Comparison of ENCODE assay signal across 16 cellular contexts in the genomic region with DNA sequence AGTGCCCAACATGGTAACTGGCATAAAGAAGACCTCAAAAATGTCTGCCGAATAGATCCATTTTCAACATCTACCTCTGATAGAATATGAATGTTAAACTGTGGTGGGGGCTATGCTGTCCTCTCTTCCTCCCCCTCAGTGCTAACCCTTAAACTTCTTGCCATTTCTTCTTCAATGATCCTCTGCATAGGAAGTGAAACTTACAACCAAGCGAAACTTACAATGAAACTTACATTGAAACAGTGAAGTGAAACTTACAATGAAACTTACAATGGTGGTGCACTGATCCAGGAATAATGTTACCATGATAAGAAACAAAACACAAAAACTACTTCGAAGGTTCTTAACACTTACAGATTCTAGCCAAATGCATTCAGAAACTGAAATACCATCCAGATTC. TPM values are rescaled to one million over a fixed set of nuclear protein-coding genes. Genes with fewer than 3 reads are reported as not detected.
A peak's percentile ranks its signal among the peaks of the same experiment; 100 is the strongest.
DNase-seq lines count a peak whose midpoint lies in the region; ATAC-seq and TF ChIP-seq lines count a peak whose summit lies in the region.
"Had no signal": no experiment of that assay in that cellular context is flagged by ENCODE, and none has a peak within 500 bp of the region (broad histone marks: within the 10 kb centered on the region; RNA-seq: fewer than 3 reads in every experiment).

No MANE protein-coding gene starts in this region.

- ATAC-seq in HG02870 (IDR thresholded peaks at IDR 0.05; ENCODE audit: unreplicated experiment) = peak; percentile 42
- ATAC-seq: A549; naive thymus-derived CD4-positive, alpha-beta T cell had no signal

- peak overlapping the region in 1 of 8 donors; percentile 13 for H3K4me3 ChIP-seq in spleen
- no peak overlapping the region for H3K4me3 ChIP-seq in trophoblast cell (ENCODE audit: low read depth, low read length)
- H3K4me3 ChIP-seq: A549, Peyer's patch, smooth muscle cell had no signal

- H2AK5ac ChIP-seq in trophoblast cell (ENCODE audit: low read length) = no peak overlapping the region

- H3K27ac Mint-ChIP-seq in activated CD4-positive, alpha-beta T cell treated with anti-CD3 and anti-CD28 coated beads, Interleukin-2, amount 10 ng/mL, durations not matched to agents 7 days and 5 days = peak overlapping the region; percentile 81
- H3K27ac Mint-ChIP-seq: HFFc6 had no signal

- H4K12ac ChIP-seq in trophoblast cell (ENCODE audit: low read depth, low read length) = no peak overlapping the region

- H3K18ac ChIP-seq in trophoblast cell (ENCODE audit: low read length) = no peak overlapping the region

- H2BK5ac ChIP-seq in trophoblast cell (ENCODE audit: low read depth, low read length, poor library complexity) = no peak overlapping the region

- H3K4me3 Mint-ChIP-seq in activated CD4-positive, alpha-beta T cell treated with anti-CD3 and anti-CD28 coated beads, Interleukin-2, amount 10 ng/mL, durations not matched to agents 7 days and 5 days = no peak overlapping the region
- H3K4me3 Mint-ChIP-seq: HFFc6 had no signal

- no peak for DNase-seq in activated CD4-positive, alpha-beta T cell treated with anti-CD3 and anti-CD28 coated beads, Interleukin-2, amount 10 ng/mL, durations not matched to agents 7 days and 5 days
- DNase-seq in activated CD4-positive, alpha-beta T cell treated with anti-CD3 and anti-CD28 coated beads for 1 hour = no peak
- DNase-seq in RPMI8226 (peak; percentile 63), spleen (no peak), H4 (ENCODE audit: low spot score) (no peak), NCI-H1105 (lab: John Stamatoyannopoulos, UW) (no peak), trophoblast cell (no peak)
- DNase-seq: activated gamma-delta T cell; HFFc6; naive thymus-derived CD4-positive, alpha-beta T cell; NCI-H1694 treated with DMSO at 0.1 percent for 48 hours had no signal

- H3K79me1 ChIP-seq in trophoblast cell (ENCODE audit: low read length) = peaks cover 4% of the 10 kb centered on the region

- peak overlapping the region in 5 of 8 donors; percentile 39 to 76 (median 61) for H3K27ac ChIP-seq in spleen
- no peak overlapping the region for H3K27ac ChIP-seq in trophoblast cell (ENCODE audit: low read depth, low read length)
- H3K27ac ChIP-seq: A549 had no signal

- peaks cover 16 to 65% (median 53%) of the 10 kb centered on the region in 6 donors for H3K4me1 ChIP-seq in spleen
- H3K4me1 ChIP-seq in trophoblast cell (ENCODE audit: control insufficient read depth in 1 of 2, insufficient read depth in 2 of 2, low read length in 2 of 2) = peaks cover 5% of the 10 kb centered on the region in 2 experiments

- H2BK12ac ChIP-seq in trophoblast cell (ENCODE audit: low read length) = no peak overlapping the region

- H2AFZ ChIP-seq in trophoblast cell (ENCODE audit: insufficient read depth, low read length, poor library complexity) = no peak overlapping the region

- no peak overlapping the region for H3K14ac ChIP-seq in trophoblast cell (ENCODE audit: low read length)

- H3K23ac ChIP-seq in trophoblast cell (ENCODE audit: low read length) = no peak overlapping the region

- H3K27me3 ChIP-seq in spleen (replicated peaks in 1 of 7) (no peaks in the 10 kb centered on the region), trophoblast cell (ENCODE audit: insufficient read depth, low read length) (no peaks in the 10 kb centered on the region)
- H3K27me3 ChIP-seq: Peyer's patch had no signal

- H3K27me3 Mint-ChIP-seq in activated CD4-positive, alpha-beta T cell treated with anti-CD3 and anti-CD28 coated beads, Interleukin-2, amount 10 ng/mL, durations not matched to agents 7 days and 5 days = no peaks in the 10 kb centered on the region

- POLR2A ChIA-PET in activated CD4-positive, alpha-beta T cell treated with anti-CD3 and anti-CD28 coated beads, Interleukin-2, amount 10 ng/mL, durations not matched to agents 7 days and 5 days (lab: Charles Lee) = no interaction called here

- no peak overlapping the region for H4K8ac ChIP-seq in trophoblast cell (ENCODE audit: low read depth, low read length)

- H3K9me3 ChIP-seq in spleen (no peaks in the 10 kb centered on the region), trophoblast cell (ENCODE audit: insufficient read depth, low read depth, low read length) (no peaks in the 10 kb centered on the region)
- H3K9me3 ChIP-seq: A549, Peyer's patch had no signal

- H3K4me1 Mint-ChIP-seq in activated CD4-positive, alpha-beta T cell treated with anti-CD3 and anti-CD28 coated beads, Interleukin-2, amount 10 ng/mL, durations not matched to agents 7 days and 5 days = peaks cover 43% of the 10 kb centered on the region

- no peak overlapping the region for H3K4me2 ChIP-seq in trophoblast cell (ENCODE audit: low read length)
- H3K4me2 ChIP-seq: A549, smooth muscle cell had no signal

- TF ChIP-seq POLR2A in spleen (IDR thresholded peaks at IDR 0.05) = no peak

- no peaks in the 10 kb centered on the region for H3K9me3 Mint-ChIP-seq in activated CD4-positive, alpha-beta T cell treated with anti-CD3 and anti-CD28 coated beads, Interleukin-2, amount 10 ng/mL, durations not matched to agents 7 days and 5 days
- H3K9me3 Mint-ChIP-seq: HFFc6 had no signal

- H4K91ac ChIP-seq in trophoblast cell (ENCODE audit: low read depth, low read length) = no peak overlapping the region

- peaks cover 4 to 74% (median 56%) of the 10 kb centered on the region in 6 donors for H3K36me3 ChIP-seq in spleen
- peaks cover 23 to 33% of the 10 kb centered on the region in 2 experiments for H3K36me3 ChIP-seq in trophoblast cell (ENCODE audit: control insufficient read depth in 1 of 2, insufficient read depth in 2 of 2, low read length in 2 of 2)

- 51 to 76% (median 62%) methylated on average over 3 of the region's 3 CpGs for WGBS in spleen, 5 donors
- WGBS in trophoblast cell (ENCODE audit: extremely low coverage, insufficient coverage, insufficient read length) = no CpG with 5 or more reads among the region's 3 CpGs

- no peak overlapping the region for H3K9ac ChIP-seq in trophoblast cell (ENCODE audit: low read length)

- peaks cover 11% of the 10 kb centered on the region for H3K79me2 ChIP-seq in trophoblast cell (ENCODE audit: control insufficient read depth, insufficient read depth, low read length, poor library complexity)

- no peak for TF ChIP-seq CTCF in spleen (IDR thresholded peaks at IDR 0.05 in 8 of 11, conservative IDR thresholded peaks at IDR 0.05 in 3 of 11)

- no peak overlapping the region for H3K4ac ChIP-seq in trophoblast cell (ENCODE audit: low read depth, low read length)

- peaks cover 44% of the 10 kb centered on the region for H3K36me3 Mint-ChIP-seq in activated CD4-positive, alpha-beta T cell treated with anti-CD3 and anti-CD28 coated beads, Interleukin-2, amount 10 ng/mL, durations not matched to agents 7 days and 5 days (ENCODE audit: low read depth)

- H2BK120ac ChIP-seq in trophoblast cell (ENCODE audit: insufficient read depth, low read length, poor library complexity) = no peak overlapping the region

- intact Hi-C loops in spleen (cut with DNase I; ENCODE audit: low total_unique reads) = no loop called here

- CTCF ChIA-PET in activated CD4-positive, alpha-beta T cell treated with anti-CD3 and anti-CD28 coated beads, Interleukin-2, amount 10 ng/mL, durations not matched to agents 7 days and 5 days (lab: Charles Lee) = no interaction called here

RNA-seq across cellular contexts. Expression of gene RTCB, which starts 4.7 kb away (rescaled TPM):
- total RNA-seq in activated CD4-positive, alpha-beta T cell treated with anti-CD3 and anti-CD28 coated beads, Interleukin-2, amount 10 ng/mL, durations not matched to agents 7 days and 5 days = 10 to 100 TPM; 49.1 to 58.5 TPM
- total RNA-seq in spleen = 10 to 100 TPM; 58.5 to 75.9 (median 62.4) TPM
- 10 to 100 TPM; 33.8 to 54.2 (median 35.0) TPM for polyA plus RNA-seq in spleen
- 93.7 and 110 TPM in 2 replicates for total RNA-seq in H4 (2014; rRNA removed; shearing (Covaris generic))
- 65.3 and 65.9 TPM in 2 replicates for polyA plus RNA-seq in trophoblast cell (2013)

RNA-seq across cellular contexts. Expression of gene RFPL3, which starts 49.7 kb away (rescaled TPM):
- not detected for total RNA-seq in activated CD4-positive, alpha-beta T cell treated with anti-CD3 and anti-CD28 coated beads, Interleukin-2, amount 10 ng/mL, durations not matched to agents 7 days and 5 days
- not detected for total RNA-seq in spleen
- under 1 TPM in 1 of 3 donors, not detected in 2; 0.06 TPM for polyA plus RNA-seq in spleen
- not detected in 2 replicates for total RNA-seq in H4 (2014; rRNA removed; shearing (Covaris generic))
- polyA plus RNA-seq in trophoblast cell (2013) = not detected in 2 replicates
- total RNA-seq: HFFc6; HT1080; naive thymus-derived CD4-positive, alpha-beta T cell; Peyer's patch; smooth muscle cell had no signal
- polyA plus RNA-seq: A549; naive thymus-derived CD4-positive, alpha-beta T cell had no signal

RNA-seq across cellular contexts. Expression of gene BPIFC, which starts 56.9 kb away (rescaled TPM):
- not detected for total RNA-seq in activated CD4-positive, alpha-beta T cell treated with anti-CD3 and anti-CD28 coated beads, Interleukin-2, amount 10 ng/mL, durations not matched to agents 7 days and 5 days
- total RNA-seq in spleen = not detected
- not detected for polyA plus RNA-seq in spleen
- not detected in 2 replicates for total RNA-seq in H4 (2014; rRNA removed; shearing (Covaris generic))
- polyA plus RNA-seq in trophoblast cell (2013) = not detected in 2 replicates
- total RNA-seq: HFFc6; HT1080; naive thymus-derived CD4-positive, alpha-beta T cell; Peyer's patch had no signal
- polyA plus RNA-seq: A549; naive thymus-derived CD4-positive, alpha-beta T cell; smooth muscle cell had no signal
